ENCODE assay signal across 1 cellular context in genomic region chr2:150465703-150466569, GRCh38.
TF ChIP-seq lines count a peak whose summit lies in the region.

No MANE protein-coding gene starts in this region.

TF ChIP-seq in SK-N-SH, 30 proteins besides CTCF, POLR2A, EP300 and RAD21:
- TF ChIP-seq, protein P1, sequence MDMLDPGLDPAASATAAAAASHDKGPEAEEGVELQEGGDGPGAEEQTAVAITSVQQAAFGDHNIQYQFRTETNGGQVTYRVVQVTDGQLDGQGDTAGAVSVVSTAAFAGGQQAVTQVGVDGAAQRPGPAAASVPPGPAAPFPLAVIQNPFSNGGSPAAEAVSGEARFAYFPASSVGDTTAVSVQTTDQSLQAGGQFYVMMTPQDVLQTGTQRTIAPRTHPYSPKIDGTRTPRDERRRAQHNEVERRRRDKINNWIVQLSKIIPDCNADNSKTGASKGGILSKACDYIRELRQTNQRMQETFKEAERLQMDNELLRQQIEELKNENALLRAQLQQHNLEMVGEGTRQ (IDR thresholded peaks at IDR 0.05; ENCODE audit: borderline replicate concordance, low read depth, low read length): no peak
- TF ChIP-seq EZH2phosphoT487 (IDR thresholded peaks at IDR 0.05; ENCODE audit: borderline replicate concordance, low read depth): no peak
